In genomic region chr3:40191850-40192448, GRCh38 we compare ENCODE assay signal across 7 cellular contexts.
DNase-seq lines count a peak whose midpoint lies in the region; ATAC-seq and TF ChIP-seq lines count a peak whose summit lies in the region.

No MANE protein-coding gene starts in this region.

- H3K36me3 Mint-ChIP-seq in natural killer cell treated with Interleukin-12 subunit alpha and Interleukin-12 subunit beta and Interleukin-15 and Interleukin-18, amount 100 ng/mL, for 72 hours: no peaks in the 10 kb centered on the region

- TF ChIP-seq EP300 in suprapubic skin (IDR thresholded peaks at IDR 0.05): no peak

- TF ChIP-seq POLR2A in erythroblast (IDR thresholded peaks at IDR 0.05; ENCODE audit: low read length): no peak
- no peak for TF ChIP-seq POLR2A in suprapubic skin (IDR thresholded peaks at IDR 0.05)

- H3K4me1 ChIP-seq in suprapubic skin: peaks cover 11% of the 10 kb centered on the region

- no peaks in the 10 kb centered on the region for H3K36me3 ChIP-seq in suprapubic skin

- H3K27ac Mint-ChIP-seq in natural killer cell treated with Interleukin-12 subunit alpha and Interleukin-12 subunit beta and Interleukin-15 and Interleukin-18, amount 100 ng/mL, for 72 hours: no peak overlapping the region

- H3K27me3 Mint-ChIP-seq in natural killer cell treated with Interleukin-12 subunit alpha and Interleukin-12 subunit beta and Interleukin-15 and Interleukin-18, amount 100 ng/mL, for 72 hours: no peaks in the 10 kb centered on the region

- WGBS in suprapubic skin: 24% methylated on average over 3 of the region's 3 CpGs

- DNase-seq in GM12864 (ENCODE audit: low read depth) (no peak), NCI-H526 treated with DMSO at 0.1 percent for 48 hours (lab: John Stamatoyannopoulos, UW) (peak; percentile 45), erythroblast (lab: John Stamatoyannopoulos, UW) (peak; percentile 61 to 75), suprapubic skin (ENCODE audit: low spot score in 2 of 2) (no peak)
- DNase-seq in activated CD8-positive, alpha-beta memory T cell treated with anti-CD3 and anti-CD28 coated beads, Interleukin-2, amount 50 U/mL, for 4 hours: peak; percentile 60
- DNase-seq in natural killer cell treated with Interleukin-12 subunit alpha and Interleukin-12 subunit beta and Interleukin-15 and Interleukin-18, amount 100 ng/mL, for 72 hours (ENCODE audit: low spot score): no peak

- H3K4me1 Mint-ChIP-seq in natural killer cell treated with Interleukin-12 subunit alpha and Interleukin-12 subunit beta and Interleukin-15 and Interleukin-18, amount 100 ng/mL, for 72 hours (ENCODE audit: low read depth in 2 of 2): no peaks in the 10 kb centered on the region

- no peak overlapping the region for H3K27ac ChIP-seq in suprapubic skin

- H3K4me3 ChIP-seq in GM12864 (ENCODE audit: low read depth, low read length): no peak overlapping the region
- H3K4me3 ChIP-seq in suprapubic skin: no peak overlapping the region

- ATAC-seq in HG02642 (IDR thresholded peaks at IDR 0.05; ENCODE audit: poor library complexity, unreplicated experiment): peak; percentile 61
- peak; percentile 59 to 76 for ATAC-seq in natural killer cell treated with Interleukin-12 subunit alpha and Interleukin-12 subunit beta and Interleukin-15 and Interleukin-18, amount 100 ng/mL, for 72 hours

- H3K4me3 Mint-ChIP-seq in natural killer cell treated with Interleukin-12 subunit alpha and Interleukin-12 subunit beta and Interleukin-15 and Interleukin-18, amount 100 ng/mL, for 72 hours: no peak overlapping the region

- H3K27me3 ChIP-seq in suprapubic skin: no peaks in the 10 kb centered on the region

- no peaks in the 10 kb centered on the region for H3K9me3 Mint-ChIP-seq in natural killer cell treated with Interleukin-12 subunit alpha and Interleukin-12 subunit beta and Interleukin-15 and Interleukin-18, amount 100 ng/mL, for 72 hours

- H3K9me3 ChIP-seq in suprapubic skin: no peaks in the 10 kb centered on the region

- TF ChIP-seq CTCF in GM12864 (IDR thresholded peaks at IDR 0.05; ENCODE audit: low read depth, low read length, missing control alignments) (peak; percentile 93), suprapubic skin (IDR thresholded peaks at IDR 0.05) (peak; percentile 79 to 93)

Comparison
In these comparisons a context has a peak if more than half of its experiments do, and no peak if none do; other contexts are left out.
1. DNase-seq: peak in NCI-H526 treated with DMSO at 0.1 percent for 48 hours (single experiment), activated CD8-positive, alpha-beta memory T cell treated with anti-CD3 and anti-CD28 coated beads, Interleukin-2, amount 50 U/mL, for 4 hours (single experiment) and erythroblast (2 of 2); none in GM12864 (single experiment), natural killer cell treated with Interleukin-12 subunit alpha and Interleukin-12 subunit beta and Interleukin-15 and Interleukin-18, amount 100 ng/mL, for 72 hours (single experiment) and suprapubic skin (0 of 2).